Comparison of ENCODE assay signal across 16 cellular contexts in the genomic region with DNA sequence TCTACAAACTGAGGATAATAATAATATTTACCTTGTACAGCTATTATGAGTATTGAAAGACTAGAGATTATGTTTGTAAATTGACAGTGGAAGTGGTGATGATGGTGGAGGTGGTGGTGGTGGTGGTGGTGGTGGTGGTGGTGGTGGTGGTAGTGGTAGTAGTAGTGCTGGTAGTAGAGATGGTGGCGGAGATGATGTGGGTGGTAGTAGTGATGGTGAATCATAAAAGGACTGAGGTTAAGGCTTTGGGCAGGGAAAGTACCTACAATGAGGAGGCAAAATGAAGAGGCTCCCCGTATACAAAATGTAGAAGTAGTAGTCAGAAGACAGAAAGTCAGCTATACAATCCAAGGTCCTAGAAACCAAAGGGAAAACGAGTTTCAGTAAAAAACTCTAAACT.
DNase-seq lines count a peak whose midpoint lies in the region; ATAC-seq lines count a peak whose summit lies in the region.
"Had no signal": no experiment of that assay in that cellular context is flagged by ENCODE, and none has a peak within 500 bp of the region (broad histone marks: within the 10 kb centered on the region; RNA-seq: fewer than 3 reads in every experiment).

No MANE protein-coding gene starts in this region.

- H3K4me1 Mint-ChIP-seq in activated T-cell treated with anti-CD3 and anti-CD28 coated beads, Interleukin-2, amount 50 U/mL, for 4 hours (ENCODE audit: low read depth) = peaks cover 16% of the 10 kb centered on the region
- H3K4me1 Mint-ChIP-seq in natural killer cell treated with Interleukin-12 subunit alpha and Interleukin-12 subunit beta and Interleukin-15 and Interleukin-18, amount 100 ng/mL, for 72 hours (ENCODE audit: low read depth in 2 of 2) = peaks cover 15 to 21% of the 10 kb centered on the region in 2 donors
- peaks cover 21% of the 10 kb centered on the region for H3K4me1 Mint-ChIP-seq in stimulated activated naive CD8-positive, alpha-beta T cell treated with anti-CD3 and anti-CD28 coated beads, Interleukin-15, Interleukin-2, amounts not matched to agents 100 ng/mL and 50 ng/mL, for 24 hours (ENCODE audit: low read depth)

- ATAC-seq in activated T-cell treated with anti-CD3 and anti-CD28 coated beads, Interleukin-2, amount 50 U/mL, for 4 hours = peak; percentile 94 to 96
- peak; percentile 93 to 96 for ATAC-seq in natural killer cell treated with Interleukin-12 subunit alpha and Interleukin-12 subunit beta and Interleukin-15 and Interleukin-18, amount 100 ng/mL, for 72 hours
- ATAC-seq in HG03045 (IDR thresholded peaks at IDR 0.05; ENCODE audit: unreplicated experiment) (no peak), HG02798 (IDR thresholded peaks at IDR 0.05; ENCODE audit: poor library complexity, unreplicated experiment) (no peak)
- ATAC-seq: left colon, pancreas, WTC11 had no signal

- DNase-seq in activated effector memory CD4-positive, alpha-beta T cell treated with anti-CD3 and anti-CD28 coated beads, Interleukin-2, amount 50 U/mL, for 16 hours = peak; percentile 66
- DNase-seq in activated effector memory CD4-positive, alpha-beta T cell treated with Interleukin-2 at 50 U/mL for 16 hours = no peak
- peak; percentile 24 for DNase-seq in activated T-cell treated with anti-CD3 and anti-CD28 coated beads, Interleukin-2, amount 50 U/mL, for 4 hours
- DNase-seq in natural killer cell treated with Interleukin-12 subunit alpha and Interleukin-12 subunit beta and Interleukin-15 and Interleukin-18, amount 100 ng/mL, for 72 hours (ENCODE audit: low spot score) = peak; percentile 73
- DNase-seq in NCI-H146 treated with DMSO at 0.1 percent for 48 hours (lab: John Stamatoyannopoulos, UW; ENCODE audit: unreplicated experiment) = no peak
- DNase-seq: COR-L47, dermis blood vessel endothelial cell, left colon, MM.1S, NCI-H774, pancreas, SW 1271 had no signal

- peaks cover 7% of the 10 kb centered on the region for H3K9me3 Mint-ChIP-seq in activated T-cell treated with anti-CD3 and anti-CD28 coated beads, Interleukin-2, amount 50 U/mL, for 4 hours
- H3K9me3 Mint-ChIP-seq in natural killer cell treated with Interleukin-12 subunit alpha and Interleukin-12 subunit beta and Interleukin-15 and Interleukin-18, amount 100 ng/mL, for 72 hours = peaks cover 7% of the 10 kb centered on the region
- H3K9me3 Mint-ChIP-seq in stimulated activated naive CD8-positive, alpha-beta T cell treated with anti-CD3 and anti-CD28 coated beads, Interleukin-15, Interleukin-2, amounts not matched to agents 100 ng/mL and 50 ng/mL, for 24 hours = peaks cover 11% of the 10 kb centered on the region

- H3K4me3 Mint-ChIP-seq in activated T-cell treated with anti-CD3 and anti-CD28 coated beads, Interleukin-2, amount 50 U/mL, for 4 hours = peak overlapping the region; percentile 42
- peak overlapping the region; percentile 75 for H3K4me3 Mint-ChIP-seq in natural killer cell treated with Interleukin-12 subunit alpha and Interleukin-12 subunit beta and Interleukin-15 and Interleukin-18, amount 100 ng/mL, for 72 hours
- H3K4me3 Mint-ChIP-seq in stimulated activated naive CD8-positive, alpha-beta T cell treated with anti-CD3 and anti-CD28 coated beads, Interleukin-15, Interleukin-2, amounts not matched to agents 100 ng/mL and 50 ng/mL, for 24 hours = peak overlapping the region; percentile 59
- H3K4me3 Mint-ChIP-seq: WTC11 had no signal

- no peaks in the 10 kb centered on the region for H3K27me3 Mint-ChIP-seq in activated T-cell treated with anti-CD3 and anti-CD28 coated beads, Interleukin-2, amount 50 U/mL, for 4 hours (ENCODE audit: low read depth)
- H3K27me3 Mint-ChIP-seq in natural killer cell treated with Interleukin-12 subunit alpha and Interleukin-12 subunit beta and Interleukin-15 and Interleukin-18, amount 100 ng/mL, for 72 hours = peaks cover 0 to 17% of the 10 kb centered on the region in 2 donors
- H3K27me3 Mint-ChIP-seq in stimulated activated naive CD8-positive, alpha-beta T cell treated with anti-CD3 and anti-CD28 coated beads, Interleukin-15, Interleukin-2, amounts not matched to agents 100 ng/mL and 50 ng/mL, for 24 hours = peaks cover 9% of the 10 kb centered on the region

- H3K36me3 Mint-ChIP-seq in activated T-cell treated with anti-CD3 and anti-CD28 coated beads, Interleukin-2, amount 50 U/mL, for 4 hours (ENCODE audit: insufficient read depth) = no peaks in the 10 kb centered on the region
- peaks cover 13% of the 10 kb centered on the region for H3K36me3 Mint-ChIP-seq in natural killer cell treated with Interleukin-12 subunit alpha and Interleukin-12 subunit beta and Interleukin-15 and Interleukin-18, amount 100 ng/mL, for 72 hours
- H3K36me3 Mint-ChIP-seq in stimulated activated naive CD8-positive, alpha-beta T cell treated with anti-CD3 and anti-CD28 coated beads, Interleukin-15, Interleukin-2, amounts not matched to agents 100 ng/mL and 50 ng/mL, for 24 hours (ENCODE audit: low read depth) = peaks cover 4% of the 10 kb centered on the region
- H3K36me3 Mint-ChIP-seq: WTC11 had no signal

- peak overlapping the region; percentile 11 to 68 for H3K27ac Mint-ChIP-seq in natural killer cell treated with Interleukin-12 subunit alpha and Interleukin-12 subunit beta and Interleukin-15 and Interleukin-18, amount 100 ng/mL, for 72 hours
- H3K27ac Mint-ChIP-seq in stimulated activated naive CD8-positive, alpha-beta T cell treated with anti-CD3 and anti-CD28 coated beads, Interleukin-15, Interleukin-2, amounts not matched to agents 100 ng/mL and 50 ng/mL, for 24 hours = peak overlapping the region; percentile 85
- H3K27ac Mint-ChIP-seq: WTC11 had no signal

Comparison
In these comparisons a context has a peak if more than half of its experiments do, and no peak if none do; other contexts are left out.
1. DNase-seq: peak in activated effector memory CD4-positive, alpha-beta T cell treated with anti-CD3 and anti-CD28 coated beads, Interleukin-2, amount 50 U/mL, for 16 hours (single experiment), activated T-cell treated with anti-CD3 and anti-CD28 coated beads, Interleukin-2, amount 50 U/mL, for 4 hours (single experiment) and natural killer cell treated with Interleukin-12 subunit alpha and Interleukin-12 subunit beta and Interleukin-15 and Interleukin-18, amount 100 ng/mL, for 72 hours (single experiment); none in activated effector memory CD4-positive, alpha-beta T cell treated with Interleukin-2 at 50 U/mL for 16 hours (single experiment) and NCI-H146 treated with DMSO at 0.1 percent for 48 hours (single experiment).
2. ATAC-seq: peak in activated T-cell treated with anti-CD3 and anti-CD28 coated beads, Interleukin-2, amount 50 U/mL, for 4 hours (2 of 2) and natural killer cell treated with Interleukin-12 subunit alpha and Interleukin-12 subunit beta and Interleukin-15 and Interleukin-18, amount 100 ng/mL, for 72 hours (2 of 2); none in HG03045 (single experiment) and HG02798 (single experiment).
3. Peak in every context shown above with its lines, with median percentiles within 50 percentile points of each other: H3K4me3 Mint-ChIP-seq.